8 cellular contexts compared by ENCODE assay signal in genomic region chr15:73927476-73928240, GRCh38. TPM values are rescaled to one million over a fixed set of nuclear protein-coding genes. Genes with fewer than 3 reads are reported as not detected.
DNase-seq lines count a peak whose midpoint lies in the region; ATAC-seq and TF ChIP-seq lines count a peak whose summit lies in the region.

No MANE protein-coding gene starts in this region.

- H3K4me3 ChIP-seq in HAP-1 (peak overlapping the region; percentile 56), SJSA1 (peak overlapping the region; percentile 42), heart right ventricle (peak overlapping the region; percentile 51 to 77 (median 66)), retinal pigment epithelial cell (ENCODE audit: low read length) (peak overlapping the region; percentile 83), aorta (ENCODE audit: low read length in 2 of 2) (peak overlapping the region; percentile 30 to 73)

- H3K36me3 Mint-ChIP-seq in activated naive CD4-positive, alpha-beta T cell treated with anti-CD3 and anti-CD28 coated beads, Interleukin-2, amount 10 ng/mL, durations not matched to agents 7 days and 5 days: peaks cover 2% of the 10 kb centered on the region

- H3K27me3 ChIP-seq in HAP-1 (ENCODE audit: low read depth) (no peaks in the 10 kb centered on the region), SJSA1 (replicated peaks) (peaks cover 6% of the 10 kb centered on the region), heart right ventricle (peaks cover 0 to 33% (median 3%) of the 10 kb centered on the region in 7 donors), aorta (ENCODE audit: control insufficient read depth in 1 of 2, insufficient read depth in 2 of 2, low read length in 1 of 2) (no peaks in the 10 kb centered on the region)

- no peaks in the 10 kb centered on the region for H3K9me3 Mint-ChIP-seq in activated naive CD4-positive, alpha-beta T cell treated with anti-CD3 and anti-CD28 coated beads, Interleukin-2, amount 10 ng/mL, durations not matched to agents 7 days and 5 days

- intact Hi-C loops in heart right ventricle (cut with DNase I) (loop anchor here in 2 of 10 donors (10.0 kb wide), 2 partner anchors 123 to 363 kb away; no protein-coding TSS in a partner anchor), aorta (cut with DNase I) (loop anchor here in 1 of 2 donors (5.0 kb wide), 1 partner anchor 65 kb away; the partner anchor contains the start of genes PML and STOML1)

- peak; percentile 56 for TF ChIP-seq CTCF in AG09319 (IDR thresholded peaks at IDR 0.05; ENCODE audit: low read depth, low read length)
- TF ChIP-seq CTCF in heart right ventricle (IDR thresholded peaks at IDR 0.05): peak; percentile 23 to 72 (median 55)
- TF ChIP-seq CTCF in retinal pigment epithelial cell (conservative IDR thresholded peaks at IDR 0.05; ENCODE audit: low read depth, low read length): peak; percentile 67

- H3K4me1 ChIP-seq in HAP-1 (peaks cover 20% of the 10 kb centered on the region), SJSA1 (replicated peaks) (peaks cover 60% of the 10 kb centered on the region), heart right ventricle (peaks cover 32 to 94% (median 67%) of the 10 kb centered on the region in 9 donors), aorta (ENCODE audit: control insufficient read depth in 1 of 2, insufficient read depth in 2 of 2, low read length in 2 of 2) (peaks cover 0 to 4% of the 10 kb centered on the region in 2 donors)

- DNase-seq in AG09319 (ENCODE audit: extremely low read depth, low read depth) (no peak), HAP-1 (ENCODE audit: low spot score in 2 of 2) (peak; percentile 62 to 86), SJSA1 (ENCODE audit: low read depth in 1 of 2, low spot score in 2 of 2) (peak in 1 of 2 experiments; percentile 42), heart right ventricle (peak in 1 of 2 donors; percentile 67), retinal pigment epithelial cell (ENCODE audit: low read depth) (no peak), aorta (peak; percentile 78 to 91)
- peak; percentile 85 for DNase-seq in activated naive CD4-positive, alpha-beta T cell treated with anti-CD3 and anti-CD28 coated beads, Interleukin-2, amount 10 ng/mL, durations not matched to agents 7 days and 5 days

- peaks cover 57% of the 10 kb centered on the region for H3K4me1 Mint-ChIP-seq in activated naive CD4-positive, alpha-beta T cell treated with anti-CD3 and anti-CD28 coated beads, Interleukin-2, amount 10 ng/mL, durations not matched to agents 7 days and 5 days

- ATAC-seq in heart right ventricle (peak; percentile 17 to 51 (median 43)), aorta (ENCODE audit: low FRiP score) (peak; percentile 38), GM18861 (IDR thresholded peaks at IDR 0.05; ENCODE audit: unreplicated experiment) (no peak)

- 2% methylated on average over 56 to 78 of the region's 78 CpGs for WGBS in heart right ventricle, 2 donors
- 0 to 1% methylated on average over 75 to 78 of the region's 78 CpGs for WGBS in aorta, 2 donors

- peaks cover 50% of the 10 kb centered on the region for H3K27me3 Mint-ChIP-seq in activated naive CD4-positive, alpha-beta T cell treated with anti-CD3 and anti-CD28 coated beads, Interleukin-2, amount 10 ng/mL, durations not matched to agents 7 days and 5 days

- H3K36me3 ChIP-seq in HAP-1 (replicated peaks): no peaks in the 10 kb centered on the region
- H3K36me3 ChIP-seq in SJSA1: no peaks in the 10 kb centered on the region
- H3K36me3 ChIP-seq in heart right ventricle: no peaks in the 10 kb centered on the region
- H3K36me3 ChIP-seq in aorta (ENCODE audit: control insufficient read depth in 1 of 2, insufficient read depth in 2 of 2, low read length in 1 of 2): no peaks in the 10 kb centered on the region

- H3K27ac Mint-ChIP-seq in activated naive CD4-positive, alpha-beta T cell treated with anti-CD3 and anti-CD28 coated beads, Interleukin-2, amount 10 ng/mL, durations not matched to agents 7 days and 5 days: no peak overlapping the region

- H3K9me3 ChIP-seq in HAP-1 (no peaks in the 10 kb centered on the region), SJSA1 (replicated peaks) (peaks cover 5% of the 10 kb centered on the region; the same call in 1 of the 2 replicates), heart right ventricle (no peaks in the 10 kb centered on the region), aorta (ENCODE audit: control insufficient read depth, low read length) (no peaks in the 10 kb centered on the region)

- H3K4me3 Mint-ChIP-seq in activated naive CD4-positive, alpha-beta T cell treated with anti-CD3 and anti-CD28 coated beads, Interleukin-2, amount 10 ng/mL, durations not matched to agents 7 days and 5 days: peak overlapping the region; percentile 67

- no peak overlapping the region for H3K27ac ChIP-seq in SJSA1
- peak overlapping the region; percentile 80 to 95 (median 92) for H3K27ac ChIP-seq in heart right ventricle
- peak overlapping the region; percentile 80 to 97 for H3K27ac ChIP-seq in aorta (ENCODE audit: low read depth in 1 of 2, low read length in 2 of 2)

- in situ Hi-C loops in HAP-1 (cut with MboI; ENCODE audit: low sequenced_read_pairs): no loop called here

- CTCF ChIA-PET in activated naive CD4-positive, alpha-beta T cell treated with anti-CD3 and anti-CD28 coated beads, Interleukin-2, amount 10 ng/mL, durations not matched to agents 7 days and 5 days (lab: Charles Lee): interaction anchor here (1.0 to 4.6 kb wide), 17 partner anchors 9 to 56 kb away, joined by 3 to 34 read pairs (median 8); partner anchors contain the start of gene TBC1D21

RNA-seq across cellular contexts. Expression of gene LOXL1, which starts 1.4 kb away (rescaled TPM):
- 8.3 and 10.1 TPM in 2 replicates for total RNA-seq in SJSA1 (2014; rRNA removed; shearing (Covaris generic))
- total RNA-seq in heart right ventricle (10 to 100 TPM; 11.2 to 60.2 (median 26.3) TPM), aorta (100 to 1,000 TPM; 108 to 115 TPM)
- polyA plus RNA-seq in heart right ventricle (10 to 100 TPM; 41.4 to 66.6 TPM), aorta (100 to 1,000 TPM in 1 of 2 donors, 10 to 100 TPM in 1; 49.0 to 138 TPM)

RNA-seq across cellular contexts. Expression of gene TBC1D21, which starts 54.3 kb away (rescaled TPM):
- not detected in 2 replicates for total RNA-seq in SJSA1 (2014; rRNA removed; shearing (Covaris generic))
- not detected for total RNA-seq in heart right ventricle
- not detected for polyA plus RNA-seq in heart right ventricle
- total RNA-seq in aorta: not detected
- not detected for polyA plus RNA-seq in aorta

Comparison
In these comparisons a context has a peak if more than half of its experiments do, and no peak if none do; other contexts are left out.
1. DNase-seq: peak in HAP-1 (2 of 2), activated naive CD4-positive, alpha-beta T cell treated with anti-CD3 and anti-CD28 coated beads, Interleukin-2, amount 10 ng/mL, durations not matched to agents 7 days and 5 days (single experiment) and aorta (2 of 2); none in AG09319 (single experiment) and retinal pigment epithelial cell (single experiment).
2. Peak in every context shown above with its lines, with median percentiles within 50 percentile points of each other: CTCF ChIP-seq and H3K4me3 ChIP-seq.